Comparison of ENCODE assay signal across 26 cellular contexts in the genomic region with DNA sequence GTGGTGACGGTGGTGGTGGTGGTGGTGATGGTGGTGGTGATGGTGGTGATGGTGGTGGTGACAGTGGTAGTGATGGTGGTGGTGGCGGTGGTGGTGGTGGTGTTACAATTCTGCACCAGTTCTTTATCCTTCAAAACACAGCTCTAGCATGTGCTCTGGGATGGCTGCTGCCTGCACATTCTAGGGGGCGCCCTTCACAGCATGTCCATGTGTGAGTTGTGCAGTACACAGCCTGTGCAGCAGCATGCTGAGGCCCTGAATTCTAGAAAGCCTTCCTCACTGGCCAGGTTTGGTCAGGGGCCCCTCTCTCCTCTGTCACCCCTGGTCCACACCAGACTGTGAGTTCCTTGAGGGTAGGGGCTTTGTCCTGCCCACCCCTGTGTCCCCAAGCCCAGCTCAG.
"Had no signal": no experiment of that assay in that cellular context is flagged by ENCODE, and none has a peak within 500 bp of the region (broad histone marks: within the 10 kb centered on the region; RNA-seq: fewer than 3 reads in every experiment).

No MANE protein-coding gene starts in this region.

- H3K27ac Mint-ChIP-seq: activated CD4-positive, alpha-beta memory T cell treated with anti-CD3 and anti-CD28 coated beads, Interleukin-2, amount 10 ng/mL, durations not matched to agents 7 days and 5 days; activated naive CD4-positive, alpha-beta T cell treated with anti-CD3 and anti-CD28 coated beads, Interleukin-2, amount 10 ng/mL, durations not matched to agents 7 days and 5 days; activated naive CD8-positive, alpha-beta T cell treated with anti-CD3 and anti-CD28 coated beads for 36 hours; activated T-cell treated with anti-CD3 and anti-CD28 coated beads, Interleukin-2, amount 50 U/mL, for 72 hours; activated T-helper 2 cell treated with anti-CD3 and anti-CD28 coated beads, Interferon-gamma antibody, Interleukin-2, Interleukin-4, amounts not matched to agents 10 μg/mL and 5 μg/mL and 100 μg/mL, durations not matched to agents 14 hours and 24 hours and 36 hours had no signal

- H3K27me3 ChIP-seq: MG63 had no signal

- DNase-seq: activated CD4-positive, alpha-beta memory T cell treated with anti-CD3 and anti-CD28 coated beads, Interleukin-2, amount 10 ng/mL, durations not matched to agents 7 days and 5 days; activated CD4-positive, alpha-beta T cell treated with anti-CD3 and anti-CD28 coated beads, Interleukin-2, amount 10 ng/mL, durations not matched to agents 7 days and 5 days; activated CD4-positive, CD25-positive, alpha-beta regulatory T cell; activated gamma-delta T cell treated with Interleukin-2 at 50 U/mL for 16 hours; activated naive CD4-positive, alpha-beta T cell treated with anti-CD3 and anti-CD28 coated beads, Interleukin-2, amount 10 ng/mL, durations not matched to agents 7 days and 5 days; activated naive CD8-positive, alpha-beta T cell treated with anti-CD3 and anti-CD28 coated beads for 36 hours; activated T-cell treated with anti-CD3 and anti-CD28 coated beads, Interleukin-2, amount 50 U/mL, for 72 hours; MG63; MV-4-11; NCI-H1092 treated with DMSO at 0.1 percent for 48 hours; NCI-H1417 treated with DMSO at 0.1 percent for 48 hours; NCI-H1694; NCI-H2029; NCI-H2107; NCI-H345; NCI-H510A treated with DMSO at 0.1 percent for 48 hours; NCI-H69; NK-92 treated with Interleukin-12 subunit alpha and Interleukin-12 subunit beta, amount 100 ng/mL, for 24 hours; OCI-M1; RPMI8226; T-helper 1 cell had no signal

- H3K4me3 ChIP-seq: MG63, SK-N-MC had no signal

- H3K4me1 Mint-ChIP-seq: activated CD4-positive, alpha-beta memory T cell treated with anti-CD3 and anti-CD28 coated beads, Interleukin-2, amount 10 ng/mL, durations not matched to agents 7 days and 5 days; activated CD4-positive, alpha-beta T cell treated with anti-CD3 and anti-CD28 coated beads, Interleukin-2, amount 10 ng/mL, durations not matched to agents 7 days and 5 days; activated naive CD4-positive, alpha-beta T cell treated with anti-CD3 and anti-CD28 coated beads, Interleukin-2, amount 10 ng/mL, durations not matched to agents 7 days and 5 days had no signal

- H3K36me3 ChIP-seq: MG63 had no signal

- H3K27ac ChIP-seq: SK-N-MC, VCaP had no signal

- H3K4me3 Mint-ChIP-seq: activated CD4-positive, alpha-beta memory T cell treated with anti-CD3 and anti-CD28 coated beads, Interleukin-2, amount 10 ng/mL, durations not matched to agents 7 days and 5 days; activated CD4-positive, alpha-beta T cell treated with anti-CD3 and anti-CD28 coated beads, Interleukin-2, amount 10 ng/mL, durations not matched to agents 7 days and 5 days; activated naive CD4-positive, alpha-beta T cell treated with anti-CD3 and anti-CD28 coated beads, Interleukin-2, amount 10 ng/mL, durations not matched to agents 7 days and 5 days; activated naive CD8-positive, alpha-beta T cell treated with anti-CD3 and anti-CD28 coated beads for 36 hours; activated T-cell treated with anti-CD3 and anti-CD28 coated beads, Interleukin-2, amount 50 U/mL, for 72 hours had no signal

- H3K36me3 Mint-ChIP-seq: activated naive CD4-positive, alpha-beta T cell treated with anti-CD3 and anti-CD28 coated beads, Interleukin-2, amount 10 ng/mL, durations not matched to agents 7 days and 5 days had no signal

- H3K27me3 Mint-ChIP-seq: activated CD4-positive, alpha-beta T cell treated with anti-CD3 and anti-CD28 coated beads, Interleukin-2, amount 10 ng/mL, durations not matched to agents 7 days and 5 days had no signal

- H3K9me3 ChIP-seq: MG63 had no signal

- H3K9me3 Mint-ChIP-seq: activated CD4-positive, alpha-beta memory T cell treated with anti-CD3 and anti-CD28 coated beads, Interleukin-2, amount 10 ng/mL, durations not matched to agents 7 days and 5 days; activated naive CD8-positive, alpha-beta T cell treated with anti-CD3 and anti-CD28 coated beads for 36 hours; activated T-cell treated with anti-CD3 and anti-CD28 coated beads, Interleukin-2, amount 50 U/mL, for 72 hours had no signal

- ATAC-seq: activated T-cell treated with anti-CD3 and anti-CD28 coated beads, Interleukin-2, amount 50 U/mL, for 72 hours; Panc1; Right ventricle myocardium inferior had no signal
